8 cellular contexts compared by ENCODE assay signal in the genomic region with DNA sequence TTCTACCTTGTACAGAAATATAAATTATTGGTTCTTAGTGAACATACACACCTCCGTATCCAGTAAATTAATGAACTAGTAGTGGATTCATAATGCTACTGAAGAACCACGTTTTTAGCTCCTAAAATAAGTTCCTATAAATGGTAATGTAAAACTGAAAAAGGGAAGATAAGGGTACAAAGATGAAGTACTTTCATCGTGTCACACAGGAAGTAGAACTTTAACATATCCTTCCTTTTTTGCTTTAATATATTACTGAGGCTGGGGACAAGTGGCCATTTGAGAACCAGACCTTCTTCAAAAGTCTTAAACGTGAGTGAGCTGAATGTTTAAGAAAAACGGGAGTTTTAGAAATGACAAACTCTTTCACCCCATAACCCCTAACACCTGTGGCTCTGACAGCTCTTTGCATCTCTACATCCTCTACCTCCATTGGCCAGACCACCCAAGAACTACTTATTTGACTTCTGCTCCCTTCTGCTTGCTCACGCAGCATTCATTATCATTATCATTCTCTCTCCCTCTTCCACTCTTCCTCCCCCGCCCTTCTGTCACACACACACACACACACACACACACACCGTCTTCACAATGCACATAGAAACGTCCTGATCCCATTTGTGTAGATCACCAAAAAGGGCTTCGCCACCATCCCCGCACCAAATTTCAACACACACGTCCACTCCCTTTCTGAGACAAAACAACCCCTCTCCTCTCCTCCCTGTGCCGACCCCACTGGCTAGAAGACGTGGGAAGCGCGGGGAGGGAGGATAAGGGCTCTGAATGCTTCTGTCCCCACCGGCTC. TPM values are rescaled to one million over a fixed set of nuclear protein-coding genes. Genes with fewer than 3 reads are reported as not detected.
A peak's percentile ranks its signal among the peaks of the same experiment; 100 is the strongest.
DNase-seq lines count a peak whose midpoint lies in the region; ATAC-seq and TF ChIP-seq lines count a peak whose summit lies in the region.

No MANE protein-coding gene starts in this region.

- peaks cover 15 to 21% of the 10 kb centered on the region in 2 donors for H3K36me3 Mint-ChIP-seq in activated naive CD4-positive, alpha-beta T cell treated with anti-CD3 and anti-CD28 coated beads, Interleukin-2, amount 50 U/mL, for 72 hours

- H3K4me1 ChIP-seq in left ventricle myocardium inferior = peaks cover 11% of the 10 kb centered on the region

- peak; percentile 35 for ATAC-seq in GM21528 (IDR thresholded peaks at IDR 0.05; ENCODE audit: low FRiP score, unreplicated experiment)
- ATAC-seq in activated naive CD4-positive, alpha-beta T cell treated with anti-CD3 and anti-CD28 coated beads, Interleukin-2, amount 50 U/mL, for 72 hours = peak; percentile 11 to 29
- peak; percentile 31 for ATAC-seq in sciatic nerve
- no peak for ATAC-seq in HG02763 (IDR thresholded peaks at IDR 0.05; ENCODE audit: unreplicated experiment)

- H3K27ac ChIP-seq in left ventricle myocardium inferior (replicated peaks) = peak overlapping the region; percentile 84

- peaks cover 95% of the 10 kb centered on the region for H3K27me3 ChIP-seq in left ventricle myocardium inferior (ENCODE audit: low read depth)

- intact Hi-C loops in left ventricle myocardium inferior (cut with micrococcal nuclease) (no loop called here), sciatic nerve (cut with DNase I) (no loop called here)

- H3K36me3 ChIP-seq in left ventricle myocardium inferior = no peaks in the 10 kb centered on the region

- H3K9me3 Mint-ChIP-seq in activated naive CD4-positive, alpha-beta T cell treated with anti-CD3 and anti-CD28 coated beads, Interleukin-2, amount 50 U/mL, for 72 hours = peaks cover 4% of the 10 kb centered on the region in 2 donors

- peak; percentile 63 for DNase-seq in NCI-H1092 treated with DMSO at 0.1 percent for 48 hours (lab: John Stamatoyannopoulos, UW)
- no peak for DNase-seq in NCI-H1092 (lab: John Stamatoyannopoulos, UW)
- peak; percentile 70 for DNase-seq in NCI-H1105 treated with DMSO at 0.1 percent for 48 hours (lab: John Stamatoyannopoulos, UW)
- DNase-seq in activated naive CD4-positive, alpha-beta T cell treated with anti-CD3 and anti-CD28 coated beads, Interleukin-2, amount 50 U/mL, for 72 hours (ENCODE audit: low spot score in 2 of 2) = no peak
- DNase-seq in left ventricle myocardium inferior = no peak
- no peak for DNase-seq in sciatic nerve (ENCODE audit: low spot score)

- H3K9me3 ChIP-seq in left ventricle myocardium inferior (replicated peaks) = no peaks in the 10 kb centered on the region

- peak overlapping the region; percentile 75 for H3K4me3 ChIP-seq in left ventricle myocardium inferior

- H3K27ac Mint-ChIP-seq in activated naive CD4-positive, alpha-beta T cell treated with anti-CD3 and anti-CD28 coated beads, Interleukin-2, amount 50 U/mL, for 72 hours = peak overlapping the region in 1 of 2 donors; percentile 83

- no peak for TF ChIP-seq CTCF in left ventricle myocardium inferior (IDR thresholded peaks at IDR 0.05; ENCODE audit: borderline replicate concordance)

RNA-seq across cellular contexts. Expression of gene SKAP2, which starts 0.7 kb away (rescaled TPM):
- total RNA-seq in activated naive CD4-positive, alpha-beta T cell treated with anti-CD3 and anti-CD28 coated beads, Interleukin-2, amount 50 U/mL, for 72 hours = 1 to 10 TPM; 7.2 to 7.4 TPM
- total RNA-seq in left ventricle myocardium inferior = 5.2 TPM
- 53.3 TPM for total RNA-seq in sciatic nerve

Comparison
In these comparisons a context has a peak if more than half of its experiments do, and no peak if none do; other contexts are left out.
1. DNase-seq: peak in NCI-H1092 treated with DMSO at 0.1 percent for 48 hours (single experiment) and NCI-H1105 treated with DMSO at 0.1 percent for 48 hours (single experiment); none in NCI-H1092 (single experiment), activated naive CD4-positive, alpha-beta T cell treated with anti-CD3 and anti-CD28 coated beads, Interleukin-2, amount 50 U/mL, for 72 hours (0 of 2), left ventricle myocardium inferior (single experiment) and sciatic nerve (single experiment).